Comparison of ENCODE assay signal across 10 cellular contexts in genomic region chr2:205775091-205775876, GRCh38.
DNase-seq lines count a peak whose midpoint lies in the region; ATAC-seq and TF ChIP-seq lines count a peak whose summit lies in the region.
"Had no signal": no experiment of that assay in that cellular context is flagged by ENCODE, and none has a peak within 500 bp of the region (broad histone marks: within the 10 kb centered on the region; RNA-seq: fewer than 3 reads in every experiment).

No MANE protein-coding gene starts in this region.

- H3K9me3 Mint-ChIP-seq in GM23338 = no peaks in the 10 kb centered on the region
- H3K9me3 Mint-ChIP-seq: activated naive CD8-positive, alpha-beta T cell treated with anti-CD3 and anti-CD28 coated beads, Interleukin-2, amount 10 ng/mL, durations not matched to agents 7 days and 5 days had no signal

- H3K4me1 Mint-ChIP-seq in GM23338 = peaks cover 3% of the 10 kb centered on the region
- H3K4me1 Mint-ChIP-seq: activated naive CD8-positive, alpha-beta T cell treated with anti-CD3 and anti-CD28 coated beads, Interleukin-2, amount 10 ng/mL, durations not matched to agents 7 days and 5 days had no signal

- H3K27me3 Mint-ChIP-seq in GM23338 (ENCODE audit: insufficient read depth, low read depth, poor library complexity) = peaks cover 10% of the 10 kb centered on the region

- H3K9me2 ChIP-seq in GM23338 (ENCODE audit: insufficient read depth) = no peaks in the 10 kb centered on the region; the same call in 1 of the 2 replicates

- no peak overlapping the region for H2AFZ ChIP-seq in GM23338

- H3F3A ChIP-seq in GM23338 (replicated peaks; ENCODE audit: low read depth) = no peaks in the 10 kb centered on the region

- 20% methylated on average over 6 of the region's 6 CpGs for WGBS in esophagus squamous epithelium, 2 donors

- peak; percentile 28 for DNase-seq in GM23338 (ENCODE audit: low spot score)
- DNase-seq in NCI-H748 (lab: John Stamatoyannopoulos, UW; ENCODE audit: unreplicated experiment) = peak; percentile 84
- DNase-seq in esophagus squamous epithelium (lab: John Stamatoyannopoulos, UW) = no peak
- DNase-seq in skeletal muscle cell (ENCODE audit: low read depth) = peak; percentile 53
- no peak for DNase-seq in GF-D8 (lab: John Stamatoyannopoulos, UW)
- no peak for DNase-seq in stimulated activated naive CD8-positive, alpha-beta T cell treated with anti-CD3 and anti-CD28 coated beads, Interleukin-15, Interleukin-2, amounts not matched to agents 100 U/mL and 50 U/mL, for 24 hours
- DNase-seq: kidney glomerular epithelial cell had no signal

- H3K4me2 ChIP-seq in GM23338 = no peak overlapping the region

- no peak overlapping the region for H3K27ac Mint-ChIP-seq in GM23338
- H3K27ac Mint-ChIP-seq: activated naive CD8-positive, alpha-beta T cell treated with anti-CD3 and anti-CD28 coated beads, Interleukin-2, amount 10 ng/mL, durations not matched to agents 7 days and 5 days had no signal

- H3K4me3 Mint-ChIP-seq in GM23338 = no peak overlapping the region
- H3K4me3 Mint-ChIP-seq: activated naive CD8-positive, alpha-beta T cell treated with anti-CD3 and anti-CD28 coated beads, Interleukin-2, amount 10 ng/mL, durations not matched to agents 7 days and 5 days had no signal

- H3K4me3 ChIP-seq in GM23338 (no peak overlapping the region), esophagus squamous epithelium (no peak overlapping the region), skeletal muscle cell (ENCODE audit: low read depth, low read length) (no peak overlapping the region)

- H3K79me2 ChIP-seq in GM23338 (replicated peaks; ENCODE audit: insufficient read depth) = no peaks in the 10 kb centered on the region

- H3K27ac ChIP-seq in GM23338 (ENCODE audit: low read depth) (no peak overlapping the region), esophagus squamous epithelium (peak overlapping the region in 3 of 4 donors; percentile 47 to 51 (median 51))

- no peaks in the 10 kb centered on the region; the same call in 1 of the 2 replicates for H3K4me1 ChIP-seq in GM23338 (ENCODE audit: insufficient read depth)
- H3K4me1 ChIP-seq in esophagus squamous epithelium = peaks cover 5 to 56% (median 23%) of the 10 kb centered on the region in 3 donors

- TF ChIP-seq CTCF in GM23338 (conservative IDR thresholded peaks at IDR 0.05; ENCODE audit: low read depth in 2 of 2) = no peak
- no peak for TF ChIP-seq CTCF in esophagus squamous epithelium (IDR thresholded peaks at IDR 0.05)

- H3K36me3 Mint-ChIP-seq in GM23338 (ENCODE audit: low read depth) = peaks cover 2% of the 10 kb centered on the region; the same call in 2 of the 3 replicates
- H3K36me3 Mint-ChIP-seq: activated naive CD8-positive, alpha-beta T cell treated with anti-CD3 and anti-CD28 coated beads, Interleukin-2, amount 10 ng/mL, durations not matched to agents 7 days and 5 days had no signal

- H3K27me3 ChIP-seq in GM23338 (ENCODE audit: insufficient read depth) (no peaks in the 10 kb centered on the region), esophagus squamous epithelium (no peaks in the 10 kb centered on the region)

- no peak for TF ChIP-seq POLR2A in esophagus squamous epithelium (IDR thresholded peaks at IDR 0.05)

- H4K20me1 ChIP-seq in GM23338 (replicated peaks; ENCODE audit: insufficient read depth) = no peaks in the 10 kb centered on the region

- H3K36me3 ChIP-seq in GM23338 (ENCODE audit: insufficient read depth) = no peaks in the 10 kb centered on the region
- H3K36me3 ChIP-seq in esophagus squamous epithelium = no peaks in the 10 kb centered on the region

- no peaks in the 10 kb centered on the region for H3K9me3 ChIP-seq in esophagus squamous epithelium

- ATAC-seq in GM23338 (no peak), GM21737 (IDR thresholded peaks at IDR 0.05; ENCODE audit: unreplicated experiment) (no peak), HG03439 (IDR thresholded peaks at IDR 0.05; ENCODE audit: unreplicated experiment) (no peak)
- no peak for ATAC-seq in stimulated activated naive CD8-positive, alpha-beta T cell treated with anti-CD3 and anti-CD28 coated beads, Interleukin-15, Interleukin-2, amounts not matched to agents 100 U/mL and 50 U/mL, for 24 hours

- intact Hi-C loops in esophagus squamous epithelium (cut with DNase I) = no loop called here

TF ChIP-seq in GM23338, 12 proteins besides CTCF, POLR2A, EP300 and RAD21 (continues in another document):
- TF ChIP-seq EZH2 (IDR thresholded peaks at IDR 0.05; ENCODE audit: low read depth, unreplicated experiment) = no peak
- no peak for TF ChIP-seq STAT1 (IDR thresholded peaks at IDR 0.05; ENCODE audit: unreplicated experiment)
- no peak for TF ChIP-seq ETS1 (IDR thresholded peaks at IDR 0.05)
- no peak for TF ChIP-seq ZNF331 (CRISPR knock-in tag; IDR thresholded peaks at IDR 0.05; ENCODE audit: low read depth)
- no peak for TF ChIP-seq REST (IDR thresholded peaks at IDR 0.05; ENCODE audit: unreplicated experiment)
- no peak for TF ChIP-seq CREB1 (CRISPR knock-in tag; IDR thresholded peaks at IDR 0.05; ENCODE audit: low read depth)

Comparison
In these comparisons a context has a peak if more than half of its experiments do, and no peak if none do; other contexts are left out.
1. DNase-seq: peak in GM23338 (single experiment), NCI-H748 (single experiment) and skeletal muscle cell (single experiment); none in esophagus squamous epithelium (single experiment), GF-D8 (single experiment) and stimulated activated naive CD8-positive, alpha-beta T cell treated with anti-CD3 and anti-CD28 coated beads, Interleukin-15, Interleukin-2, amounts not matched to agents 100 U/mL and 50 U/mL, for 24 hours (single experiment).